8 cellular contexts compared by ENCODE assay signal in genomic region chr3:46427413-46427812, GRCh38. TPM values are rescaled to one million over a fixed set of nuclear protein-coding genes. Genes with fewer than 3 reads are reported as not detected.
"Had no signal": no experiment of that assay in that cellular context is flagged by ENCODE, and none has a peak within 500 bp of the region (broad histone marks: within the 10 kb centered on the region; RNA-seq: fewer than 3 reads in every experiment).

No MANE protein-coding gene starts in this region.

RNA-seq across cellular contexts. Expression of gene CCRL2, which starts 20.4 kb away (rescaled TPM):
- total RNA-seq: ascending aorta had no signal
- polyA plus RNA-seq: keratinocyte, SK-N-SH had no signal

RNA-seq across cellular contexts. Expression of gene LTF, which starts 37.3 kb away (rescaled TPM):
- total RNA-seq: activated CD4-positive, alpha-beta memory T cell treated with anti-CD3 and anti-CD28 coated beads for 36 hours; activated CD4-positive, alpha-beta T cell treated with anti-CD3 and anti-CD28 coated beads for 36 hours; pulmonary artery endothelial cell had no signal
- polyA plus RNA-seq: keratinocyte, SK-N-SH had no signal

RNA-seq across cellular contexts. Expression of gene CCR5, which starts 56.7 kb away (rescaled TPM):
- total RNA-seq: ascending aorta, bronchial epithelial cell, osteoblast, pulmonary artery endothelial cell had no signal
- polyA plus RNA-seq: SK-N-SH had no signal
